In genomic region chr2:231671617-231672350, GRCh38 we compare ENCODE assay signal across 8 cellular contexts. TPM values are rescaled to one million over a fixed set of nuclear protein-coding genes. Genes with fewer than 3 reads are reported as not detected.
A peak's percentile ranks its signal among the peaks of the same experiment; 100 is the strongest.
DNase-seq lines count a peak whose midpoint lies in the region; ATAC-seq and TF ChIP-seq lines count a peak whose summit lies in the region.

No MANE protein-coding gene starts in this region.

- POLR2A ChIA-PET in WTC11 (lab: Charles Lee): interaction anchor here (0.8 to 7.7 kb wide), 14 partner anchors 9 to 114 kb away, joined by 3 to 145 read pairs (median 12); partner anchors contain the start of genes COPS7B and PTMA

- DNase-seq in WTC11 (ENCODE audit: low spot score) (no peak), cerebellar cortex (ENCODE audit: low spot score) (no peak), OCI-M2 (lab: John Stamatoyannopoulos, UW; ENCODE audit: unreplicated experiment) (no peak), putamen (ENCODE audit: low spot score) (no peak)
- no peak for DNase-seq in stimulated activated naive CD4-positive, alpha-beta T cell treated with Interleukin-2 at 50 U/mL for 16 hours (lab: John Stamatoyannopoulos, UW)

- CTCF ChIA-PET in WTC11 (lab: Charles Lee): interaction anchor here (1.4 to 7.3 kb wide), 17 partner anchors 9 to 189 kb away, joined by 3 to 260 read pairs (median 24); partner anchors contain the start of gene PTMA

- H3K36me3 ChIP-seq in rectal smooth muscle tissue (ENCODE audit: control insufficient read depth, insufficient read depth, low read length): no peaks in the 10 kb centered on the region

- H3K27me3 ChIP-seq in rectal smooth muscle tissue (ENCODE audit: control insufficient read depth, insufficient read depth, low read length): no peaks in the 10 kb centered on the region

- no peak for TF ChIP-seq CTCF in WTC11 (IDR thresholded peaks at IDR 0.05)

- peak overlapping the region; percentile 91 for H3K27ac Mint-ChIP-seq in WTC11

- no peaks in the 10 kb centered on the region for H3K36me3 Mint-ChIP-seq in WTC11

- H3K27me3 Mint-ChIP-seq in WTC11 (ENCODE audit: low read depth): no peaks in the 10 kb centered on the region

- ATAC-seq in GM18867 (IDR thresholded peaks at IDR 0.05; ENCODE audit: unreplicated experiment): peak; percentile 55
- ATAC-seq in HG02798 (IDR thresholded peaks at IDR 0.05; ENCODE audit: poor library complexity, unreplicated experiment): peak; percentile 53
- no peak for ATAC-seq in WTC11

- H3K4me1 Mint-ChIP-seq in WTC11: peaks cover 53% of the 10 kb centered on the region

- no peaks in the 10 kb centered on the region for H3K9me3 Mint-ChIP-seq in WTC11

- peak overlapping the region; percentile 45 for H3K9ac ChIP-seq in rectal smooth muscle tissue (ENCODE audit: low read length)

- peaks cover 40% of the 10 kb centered on the region for H3K4me1 ChIP-seq in rectal smooth muscle tissue (ENCODE audit: control insufficient read depth, insufficient read depth, low read length)

- peak overlapping the region; percentile 49 for H3K4me3 ChIP-seq in rectal smooth muscle tissue (ENCODE audit: low read length)

- peak overlapping the region; percentile 96 for H3K27ac ChIP-seq in rectal smooth muscle tissue (ENCODE audit: low read depth, low read length)

- peak overlapping the region; percentile 65; the same call in 1 of the 2 replicates for H3K4me3 Mint-ChIP-seq in WTC11

TF ChIP-seq in WTC11, 78 proteins besides CTCF, POLR2A, EP300 and RAD21:
- TF ChIP-seq TP53 (CRISPR knock-in tag; IDR thresholded peaks at IDR 0.05): no peak
- no peak for TF ChIP-seq ZNF396 (CRISPR knock-in tag; IDR thresholded peaks at IDR 0.05; ENCODE audit: borderline replicate concordance)
- TF ChIP-seq TEAD1 (CRISPR knock-in tag; IDR thresholded peaks at IDR 0.05): no peak
- 0 out of 2 replicates have a peak, but pooled peaks have one; percentile 9 for TF ChIP-seq ZBTB21 (CRISPR knock-in tag; IDR thresholded peaks at IDR 0.05; ENCODE audit: borderline replicate concordance)
- no peak for TF ChIP-seq NFYB (CRISPR knock-in tag; conservative IDR thresholded peaks at IDR 0.05; ENCODE audit: low read depth)

RNA-seq across cellular contexts. Expression of gene PTMA, which starts 36.5 kb away (rescaled TPM):
- 2,164 to 2,284 TPM (median 2,200 TPM) in 3 replicates for total RNA-seq in WTC11 (2021)
